In genomic region chr2:205780645-205781044, GRCh38 we compare ENCODE assay signal across 14 cellular contexts.
"Had no signal": no experiment of that assay in that cellular context is flagged by ENCODE, and none has a peak within 500 bp of the region (broad histone marks: within the 10 kb centered on the region; RNA-seq: fewer than 3 reads in every experiment).

No MANE protein-coding gene starts in this region.

- H3K9me3 Mint-ChIP-seq: activated naive CD4-positive, alpha-beta T cell treated with anti-CD3 and anti-CD28 coated beads, Interleukin-2, amount 10 ng/mL, durations not matched to agents 7 days and 5 days; activated T-helper 17 cell treated with anti-CD3 and anti-CD28 coated beads, Interleukin-2, amount 50 U/mL, for 72 hours; naive thymus-derived CD8-positive, alpha-beta T cell had no signal

- ATAC-seq: activated T-helper 17 cell treated with anti-CD3 and anti-CD28 coated beads, Interleukin-2, amount 50 U/mL, for 72 hours; gastrocnemius medialis; left lobe of liver; T-helper 17 cell had no signal

- DNase-seq: activated CD4-positive, alpha-beta T cell treated with anti-CD3 and anti-CD28 coated beads, Interleukin-2, amount 50 U/mL, for 1 hour; activated naive CD4-positive, alpha-beta T cell treated with anti-CD3 and anti-CD28 coated beads, Interleukin-2, amount 10 ng/mL, durations not matched to agents 7 days and 5 days; gastrocnemius medialis; posterior cingulate gyrus; stimulated activated CD4-positive, alpha-beta T cell treated with anti-CD3 and anti-CD28 coated beads, Interleukin-4, amount 100 ng/mL, for 24 hours; substantia nigra; T-helper 17 cell; trophoblast cell had no signal

- H3K4me3 Mint-ChIP-seq: activated naive CD4-positive, alpha-beta T cell treated with anti-CD3 and anti-CD28 coated beads, Interleukin-2, amount 10 ng/mL, durations not matched to agents 7 days and 5 days; activated T-helper 17 cell treated with anti-CD3 and anti-CD28 coated beads, Interleukin-2, amount 50 U/mL, for 72 hours; naive thymus-derived CD8-positive, alpha-beta T cell; T-helper 17 cell had no signal

- H3K27ac Mint-ChIP-seq: activated naive CD4-positive, alpha-beta T cell treated with anti-CD3 and anti-CD28 coated beads, Interleukin-2, amount 10 ng/mL, durations not matched to agents 7 days and 5 days; activated T-helper 17 cell treated with anti-CD3 and anti-CD28 coated beads, Interleukin-2, amount 50 U/mL, for 72 hours; T-helper 17 cell had no signal

- H3K9me3 ChIP-seq: gastrocnemius medialis, right atrium auricular region had no signal

- H3K36me3 ChIP-seq: gastrocnemius medialis, right atrium auricular region had no signal

- H3K27ac ChIP-seq: gastrocnemius medialis, hepatocyte, right atrium auricular region had no signal

- H3K36me3 Mint-ChIP-seq: activated naive CD4-positive, alpha-beta T cell treated with anti-CD3 and anti-CD28 coated beads, Interleukin-2, amount 10 ng/mL, durations not matched to agents 7 days and 5 days; naive thymus-derived CD8-positive, alpha-beta T cell had no signal

- H3K4me3 ChIP-seq: gastrocnemius medialis, hepatocyte, right atrium auricular region, skin epidermis had no signal

- H3K4me1 ChIP-seq: gastrocnemius medialis, right atrium auricular region had no signal

- H3K4me1 Mint-ChIP-seq: activated T-helper 17 cell treated with anti-CD3 and anti-CD28 coated beads, Interleukin-2, amount 50 U/mL, for 72 hours; T-helper 17 cell had no signal

- H3K27me3 ChIP-seq: gastrocnemius medialis, hepatocyte, right atrium auricular region had no signal
